Comparison of ENCODE assay signal across 29 cellular contexts in the genomic region with DNA sequence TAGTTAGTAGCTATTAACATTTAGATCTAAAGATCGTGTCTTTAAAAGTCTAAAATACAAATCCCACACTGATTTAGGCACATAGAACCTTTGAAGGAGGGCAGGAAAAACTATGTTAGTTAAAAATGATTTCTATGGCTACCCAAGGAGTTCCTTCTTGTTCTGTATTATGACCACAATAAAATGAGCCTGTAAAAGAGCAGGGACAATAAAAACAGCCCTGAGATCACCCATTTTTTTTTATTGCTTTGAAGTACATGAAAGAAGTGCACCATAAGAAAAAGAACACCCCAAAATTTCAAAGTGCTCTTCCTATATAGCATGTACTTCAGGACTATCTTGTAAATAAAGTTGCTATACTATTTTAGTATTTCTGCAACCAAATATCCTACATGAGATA. TPM values are rescaled to one million over a fixed set of nuclear protein-coding genes. Genes with fewer than 3 reads are reported as not detected.
DNase-seq lines count a peak whose midpoint lies in the region; ATAC-seq and TF ChIP-seq lines count a peak whose summit lies in the region.
"Had no signal": no experiment of that assay in that cellular context is flagged by ENCODE, and none has a peak within 500 bp of the region (broad histone marks: within the 10 kb centered on the region; RNA-seq: fewer than 3 reads in every experiment).

No MANE protein-coding gene starts in this region.

- peak overlapping the region in 1 of 2 donors; percentile 2 for H3K4me3 ChIP-seq in CD4-positive, alpha-beta memory T cell (ENCODE audit: low read length in 2 of 2)
- H3K4me3 ChIP-seq in SU-DHL-6 (ENCODE audit: insufficient read depth, low read length, poor library complexity, severe bottlenecking): peak overlapping the region; percentile 40
- no peak overlapping the region for H3K4me3 ChIP-seq in colonic mucosa
- H3K4me3 ChIP-seq: breast epithelium, thyroid gland had no signal

- H3K36me3 ChIP-seq in CD4-positive, alpha-beta memory T cell (ENCODE audit: insufficient read depth, low read length): no peaks in the 10 kb centered on the region
- H3K36me3 ChIP-seq in SU-DHL-6 (ENCODE audit: low read length): peaks cover 18% of the 10 kb centered on the region; the same call in 1 of the 2 replicates
- H3K36me3 ChIP-seq in colonic mucosa: no peaks in the 10 kb centered on the region
- H3K36me3 ChIP-seq: BE2C, breast epithelium, thyroid gland had no signal

- CTCF ChIA-PET in activated CD4-positive, alpha-beta T cell treated with anti-CD3 and anti-CD28 coated beads, Interleukin-2, amount 10 ng/mL, durations not matched to agents 7 days and 5 days (lab: Charles Lee): interaction anchor here (1.7 kb wide), 2 partner anchors 14 to 199 kb away, joined by 4 to 7 read pairs; no protein-coding TSS in a partner anchor
- CTCF ChIA-PET in CD4-positive, alpha-beta memory T cell (lab: Charles Lee; ENCODE audit: partially characterized antibody): interaction anchor here (1.2 to 8.2 kb wide), 6 partner anchors 14 to 251 kb away, joined by 3 to 300 read pairs (median 7); no protein-coding TSS in a partner anchor
- CTCF ChIA-PET in GM10248 (lab: Yijun Ruan, JAX): interaction anchor here (1.0 to 2.6 kb wide), 6 partner anchors 14 to 342 kb away, joined by 3 to 13 read pairs (median 4); no protein-coding TSS in a partner anchor

- intact Hi-C loops in CD4-positive, alpha-beta memory T cell (cut with micrococcal nuclease): no loop called here
- intact Hi-C loops in colonic mucosa (cut with DNase I): no loop called here

- no peaks in the 10 kb centered on the region for H3K9me3 ChIP-seq in CD4-positive, alpha-beta memory T cell (ENCODE audit: control insufficient read depth in 1 of 2, low read length in 2 of 2)
- H3K9me3 ChIP-seq in SU-DHL-6 (ENCODE audit: insufficient read depth, low read length) (no peaks in the 10 kb centered on the region), colonic mucosa (no peaks in the 10 kb centered on the region)
- H3K9me3 ChIP-seq: BE2C, breast epithelium, thyroid gland had no signal

- no peak for DNase-seq in activated CD4-positive, alpha-beta T cell treated with anti-CD3 and anti-CD28 coated beads, Interleukin-2, amount 10 ng/mL, durations not matched to agents 7 days and 5 days
- no peak for DNase-seq in activated CD4-positive, alpha-beta T cell treated with anti-CD3 and anti-CD28 coated beads, Interleukin-2, amount 50 U/mL, for 1 hour
- no peak for DNase-seq in CD4-positive, alpha-beta memory T cell
- DNase-seq in mesothelial cell of epicardium (ENCODE audit: low spot score in 2 of 2, unreplicated experiment in 2 of 2) (no peak), colonic mucosa (no peak), GM10248 (ENCODE audit: extremely low spot score) (no peak)
- DNase-seq: activated CD4-positive, alpha-beta T cell treated with anti-CD3 and anti-CD28 coated beads for 4 hours; BE2C; COR-L47; DMS53; effector CD8-positive, alpha-beta T cell; erythroblast; glutamatergic neuron; GOT3; islet precursor cell; naive thymus-derived CD8-positive, alpha-beta T cell; NCI-H1105; NCI-H187 treated with DMSO at 0.1 percent for 48 hours; NCI-H2171 treated with DMSO at 0.1 percent for 48 hours; NCI-H526; NK-92 treated with Interleukin-12 subunit alpha and Interleukin-12 subunit beta, amount 100 ng/mL, for 24 hours; occipital lobe; SIG-M5; thyroid gland had no signal

- TF ChIP-seq CTCF in SU-DHL-6 (IDR thresholded peaks at IDR 0.05; ENCODE audit: insufficient read depth, low read length, poor library complexity, severe bottlenecking) (no peak), mesothelial cell of epicardium (IDR thresholded peaks at IDR 0.05; ENCODE audit: unreplicated experiment) (no peak), colonic mucosa (IDR thresholded peaks at IDR 0.05) (no peak), GM10248 (IDR thresholded peaks at IDR 0.05; ENCODE audit: control extremely low read depth, extremely low read depth, low read depth, missing control alignments) (no peak)

- H3K27ac Mint-ChIP-seq in activated CD4-positive, alpha-beta T cell treated with anti-CD3 and anti-CD28 coated beads, Interleukin-2, amount 10 ng/mL, durations not matched to agents 7 days and 5 days: peak overlapping the region; percentile 57
- H3K27ac Mint-ChIP-seq in CD4-positive, alpha-beta memory T cell: peak overlapping the region in 5 of 7 donors; percentile 11 to 63 (median 35)
- peak overlapping the region; percentile 56 for H3K27ac Mint-ChIP-seq in mesothelial cell of epicardium
- H3K27ac Mint-ChIP-seq: activated naive CD4-positive, alpha-beta T cell treated with anti-CD3 and anti-CD28 coated beads, Interleukin-2, amount 50 U/mL, for 24 hours; naive thymus-derived CD8-positive, alpha-beta T cell; stimulated activated naive CD8-positive, alpha-beta T cell treated with anti-CD3 and anti-CD28 coated beads, Interleukin-15, Interleukin-2, amounts not matched to agents 100 ng/mL and 50 ng/mL, for 24 hours had no signal

- no peak overlapping the region for H3K4me3 Mint-ChIP-seq in activated CD4-positive, alpha-beta T cell treated with anti-CD3 and anti-CD28 coated beads, Interleukin-2, amount 10 ng/mL, durations not matched to agents 7 days and 5 days
- H3K4me3 Mint-ChIP-seq in CD4-positive, alpha-beta memory T cell: peak overlapping the region in 7 of 8 donors; percentile 30 to 69 (median 53)
- no peak overlapping the region for H3K4me3 Mint-ChIP-seq in mesothelial cell of epicardium
- H3K4me3 Mint-ChIP-seq: activated naive CD4-positive, alpha-beta T cell treated with anti-CD3 and anti-CD28 coated beads, Interleukin-2, amount 50 U/mL, for 24 hours; stimulated activated naive CD8-positive, alpha-beta T cell treated with anti-CD3 and anti-CD28 coated beads, Interleukin-15, Interleukin-2, amounts not matched to agents 100 ng/mL and 50 ng/mL, for 24 hours had no signal

- peaks cover 46% of the 10 kb centered on the region for H3K4me1 Mint-ChIP-seq in activated CD4-positive, alpha-beta T cell treated with anti-CD3 and anti-CD28 coated beads, Interleukin-2, amount 10 ng/mL, durations not matched to agents 7 days and 5 days
- peaks cover 29 to 61% (median 37%) of the 10 kb centered on the region in 4 donors for H3K4me1 Mint-ChIP-seq in CD4-positive, alpha-beta memory T cell
- H3K4me1 Mint-ChIP-seq in mesothelial cell of epicardium: peaks cover 26% of the 10 kb centered on the region

- H3K9ac ChIP-seq in SU-DHL-6 (ENCODE audit: low read length) (peak overlapping the region; percentile 62), colonic mucosa (ENCODE audit: low read depth in 2 of 2, low read length in 2 of 2) (no peak overlapping the region)

- no peak overlapping the region for H3K27ac ChIP-seq in CD4-positive, alpha-beta memory T cell (ENCODE audit: low read depth, low read length)
- H3K27ac ChIP-seq in SU-DHL-6 (ENCODE audit: low read depth, low read length) (peak overlapping the region; percentile 88), colonic mucosa (no peak overlapping the region)
- H3K27ac ChIP-seq: breast epithelium, thyroid gland had no signal

- peak overlapping the region; percentile 80 for H3K4me2 ChIP-seq in SU-DHL-6 (ENCODE audit: low read depth, low read length, poor library complexity, severe bottlenecking)

- ATAC-seq in HG03097 (IDR thresholded peaks at IDR 0.05; ENCODE audit: low FRiP score, unreplicated experiment): no peak
- ATAC-seq: naive thymus-derived CD8-positive, alpha-beta T cell had no signal

- no peak overlapping the region for H2AFZ ChIP-seq in SU-DHL-6 (ENCODE audit: low read depth, low read length, severe bottlenecking)

- no peaks in the 10 kb centered on the region for H3K27me3 ChIP-seq in CD4-positive, alpha-beta memory T cell (ENCODE audit: insufficient read depth, low read length)
- H3K27me3 ChIP-seq in SU-DHL-6 (ENCODE audit: low read length): no peaks in the 10 kb centered on the region
- no peaks in the 10 kb centered on the region for H3K27me3 ChIP-seq in colonic mucosa
- H3K27me3 ChIP-seq: BE2C, breast epithelium, thyroid gland had no signal

- H3K4me1 ChIP-seq in CD4-positive, alpha-beta memory T cell (ENCODE audit: insufficient read depth, low read length): peaks cover 58% of the 10 kb centered on the region
- H3K4me1 ChIP-seq in colonic mucosa: no peaks in the 10 kb centered on the region
- H3K4me1 ChIP-seq: breast epithelium had no signal

- no peaks in the 10 kb centered on the region for H4K20me1 ChIP-seq in SU-DHL-6 (ENCODE audit: low read depth, low read length)

- peaks cover 82% of the 10 kb centered on the region for H3F3A ChIP-seq in SU-DHL-6 (ENCODE audit: insufficient read depth)

- peaks cover 53% of the 10 kb centered on the region for H3K79me2 ChIP-seq in SU-DHL-6 (ENCODE audit: insufficient read depth, low read length)

- H3K27me3 Mint-ChIP-seq in activated CD4-positive, alpha-beta T cell treated with anti-CD3 and anti-CD28 coated beads, Interleukin-2, amount 10 ng/mL, durations not matched to agents 7 days and 5 days: no peaks in the 10 kb centered on the region
- no peaks in the 10 kb centered on the region for H3K27me3 Mint-ChIP-seq in CD4-positive, alpha-beta memory T cell
- no peaks in the 10 kb centered on the region for H3K27me3 Mint-ChIP-seq in mesothelial cell of epicardium (ENCODE audit: low read depth)
- H3K27me3 Mint-ChIP-seq: activated naive CD4-positive, alpha-beta T cell treated with anti-CD3 and anti-CD28 coated beads, Interleukin-2, amount 50 U/mL, for 24 hours; naive thymus-derived CD8-positive, alpha-beta T cell; stimulated activated naive CD8-positive, alpha-beta T cell treated with anti-CD3 and anti-CD28 coated beads, Interleukin-15, Interleukin-2, amounts not matched to agents 100 ng/mL and 50 ng/mL, for 24 hours had no signal

- peaks cover 16% of the 10 kb centered on the region for H3K36me3 Mint-ChIP-seq in activated CD4-positive, alpha-beta T cell treated with anti-CD3 and anti-CD28 coated beads, Interleukin-2, amount 10 ng/mL, durations not matched to agents 7 days and 5 days (ENCODE audit: low read depth)
- no peaks in the 10 kb centered on the region for H3K36me3 Mint-ChIP-seq in CD4-positive, alpha-beta memory T cell
- no peaks in the 10 kb centered on the region for H3K36me3 Mint-ChIP-seq in mesothelial cell of epicardium
- H3K36me3 Mint-ChIP-seq: activated naive CD4-positive, alpha-beta T cell treated with anti-CD3 and anti-CD28 coated beads, Interleukin-2, amount 50 U/mL, for 24 hours; naive thymus-derived CD8-positive, alpha-beta T cell had no signal

- H3K9me2 ChIP-seq in SU-DHL-6 (replicated peaks; ENCODE audit: insufficient read depth, low read length): no peaks in the 10 kb centered on the region

- POLR2A ChIA-PET in activated CD4-positive, alpha-beta T cell treated with anti-CD3 and anti-CD28 coated beads, Interleukin-2, amount 10 ng/mL, durations not matched to agents 7 days and 5 days (lab: Charles Lee): no interaction called here
- POLR2A ChIA-PET in CD4-positive, alpha-beta memory T cell (lab: Charles Lee; ENCODE audit: partially characterized antibody): interaction anchor here (1.2 to 3.9 kb wide), 7 partner anchors 55 to 339 kb away, joined by 3 to 39 read pairs (median 10); no protein-coding TSS in a partner anchor
- POLR2A ChIA-PET in GM10248 (lab: Yijun Ruan, JAX): no interaction called here

- H3K9me3 Mint-ChIP-seq in activated CD4-positive, alpha-beta T cell treated with anti-CD3 and anti-CD28 coated beads, Interleukin-2, amount 10 ng/mL, durations not matched to agents 7 days and 5 days: no peaks in the 10 kb centered on the region
- H3K9me3 Mint-ChIP-seq in CD4-positive, alpha-beta memory T cell: peaks cover 0 to 1% (median 0%) of the 10 kb centered on the region in 8 donors
- H3K9me3 Mint-ChIP-seq in mesothelial cell of epicardium: no peaks in the 10 kb centered on the region
- H3K9me3 Mint-ChIP-seq: activated naive CD4-positive, alpha-beta T cell treated with anti-CD3 and anti-CD28 coated beads, Interleukin-2, amount 50 U/mL, for 24 hours; naive thymus-derived CD8-positive, alpha-beta T cell; stimulated activated naive CD8-positive, alpha-beta T cell treated with anti-CD3 and anti-CD28 coated beads, Interleukin-15, Interleukin-2, amounts not matched to agents 100 ng/mL and 50 ng/mL, for 24 hours had no signal

RNA-seq across cellular contexts. Expression of gene RTKN2, which starts 29.8 kb away (rescaled TPM):
- 1 to 10 TPM; 8.5 to 8.8 TPM for total RNA-seq in activated CD4-positive, alpha-beta T cell treated with anti-CD3 and anti-CD28 coated beads, Interleukin-2, amount 10 ng/mL, durations not matched to agents 7 days and 5 days
- total RNA-seq in CD4-positive, alpha-beta memory T cell: 10 to 100 TPM; 11.0 to 12.2 TPM
- polyA plus RNA-seq in CD4-positive, alpha-beta memory T cell: 1 to 10 TPM; 3.2 to 5.4 TPM
- total RNA-seq in mesothelial cell of epicardium: 6.0 to 6.9 TPM (median 6.1 TPM) in 3 replicates
- 1 to 10 TPM; 3.2 to 7.4 TPM for total RNA-seq in colonic mucosa

Comparison
In these comparisons a context has a peak if more than half of its experiments do, and no peak if none do; other contexts are left out.
1. H3K4me3 Mint-ChIP-seq: peak in CD4-positive, alpha-beta memory T cell (7 of 8); none in activated CD4-positive, alpha-beta T cell treated with anti-CD3 and anti-CD28 coated beads, Interleukin-2, amount 10 ng/mL, durations not matched to agents 7 days and 5 days (single experiment) and mesothelial cell of epicardium (single experiment).
2. Peak in every context shown above with its lines, with median percentiles within 50 percentile points of each other: H3K27ac Mint-ChIP-seq.